24 cellular contexts compared by ENCODE assay signal in genomic region chr7:26704036-26704435, GRCh38.
DNase-seq lines count a peak whose midpoint lies in the region; TF ChIP-seq lines count a peak whose summit lies in the region.
"Had no signal": no experiment of that assay in that cellular context is flagged by ENCODE, and none has a peak within 500 bp of the region (broad histone marks: within the 10 kb centered on the region; RNA-seq: fewer than 3 reads in every experiment).

No MANE protein-coding gene starts in this region.

- peak overlapping the region; percentile 76 for H3K27ac Mint-ChIP-seq in osteocyte (ENCODE audit: unreplicated experiment)
- H3K27ac Mint-ChIP-seq: CD4-positive, alpha-beta T cell; GM23338; H9; HFFc6 had no signal

- H3K27me3 ChIP-seq in esophagus muscularis mucosa (no peaks in the 10 kb centered on the region), Karpas-422 (ENCODE audit: low read length) (no peaks in the 10 kb centered on the region)
- H3K27me3 ChIP-seq: BLaER1 treated with 17β-estradiol and CSF1 and Interleukin-3, amounts not matched to agents 10 nM and 100 nM had no signal

- no peak overlapping the region for H3K4me2 ChIP-seq in Karpas-422 (ENCODE audit: low read depth, low read length, poor library complexity, severe bottlenecking)
- H3K4me2 ChIP-seq: BLaER1 treated with 17β-estradiol and CSF1 and Interleukin-3, amounts not matched to agents 10 nM and 100 nM; GM23338 had no signal

- no peak overlapping the region for H3K9ac ChIP-seq in Karpas-422 (ENCODE audit: low read length)
- H3K9ac ChIP-seq: BLaER1 treated with 17β-estradiol and CSF1 and Interleukin-3, amounts not matched to agents 10 nM and 100 nM had no signal

- POLR2A ChIA-PET in HEK293 (lab: Yijun Ruan, JAX): no interaction called here

- TF ChIP-seq CTCF in HEK293 (tag by site-specific recombination; IDR thresholded peaks at IDR 0.05): no peak
- TF ChIP-seq CTCF in esophagus muscularis mucosa (IDR thresholded peaks at IDR 0.05): no peak
- no peak for TF ChIP-seq CTCF in osteocyte (IDR thresholded peaks at IDR 0.05)

- no peak for TF ChIP-seq POLR2A in esophagus muscularis mucosa (IDR thresholded peaks at IDR 0.05; ENCODE audit: low read depth)

- no peaks in the 10 kb centered on the region for H4K20me1 ChIP-seq in Karpas-422 (ENCODE audit: insufficient read depth, low read depth, low read length)
- H4K20me1 ChIP-seq: BLaER1 treated with 17β-estradiol and CSF1 and Interleukin-3, amounts not matched to agents 10 nM and 100 nM had no signal

- no peak overlapping the region for H3K4me3 Mint-ChIP-seq in osteocyte (ENCODE audit: unreplicated experiment)
- H3K4me3 Mint-ChIP-seq: CD14-positive monocyte; CD4-positive, alpha-beta T cell; CD8-positive, alpha-beta memory T cell; GM23338; H9 had no signal

- no peak for TF ChIP-seq EP300 in esophagus muscularis mucosa (IDR thresholded peaks at IDR 0.05)

- H3K4me3 ChIP-seq in HEK293 (ENCODE audit: low read depth, low read length): no peak overlapping the region
- no peak overlapping the region for H3K4me3 ChIP-seq in esophagus muscularis mucosa
- no peak overlapping the region for H3K4me3 ChIP-seq in Karpas-422 (ENCODE audit: low read length)
- H3K4me3 ChIP-seq: A549; BLaER1 treated with 17β-estradiol and CSF1 and Interleukin-3, amounts not matched to agents 10 nM and 100 nM; GM12878; GM23338 had no signal

- no peaks in the 10 kb centered on the region for H3K9me3 Mint-ChIP-seq in osteocyte (ENCODE audit: unreplicated experiment)
- H3K9me3 Mint-ChIP-seq: CD14-positive monocyte; CD4-positive, alpha-beta T cell; CD8-positive, alpha-beta memory T cell; GM23338; H9; HFFc6 had no signal

- DNase-seq in NCI-H69 (lab: John Stamatoyannopoulos, UW) (peak; percentile 62), esophagus muscularis mucosa (ENCODE audit: extremely low spot score) (no peak), osteocyte (ENCODE audit: extremely low spot score, unreplicated experiment) (no peak), NCI-H1930 (lab: John Stamatoyannopoulos, UW) (no peak), Karpas-422 (no peak)
- no peak for DNase-seq in effector CD4-positive, alpha-beta T cell
- DNase-seq: 8988T; ACHN; AML-193; BE2C; CD4-positive, alpha-beta T cell; CD8-positive, alpha-beta memory T cell; DMS 273 treated with DMSO at 0.1 percent for 48 hours; DMS79; EL; GDM1; H9; HFFc6 had no signal

- H3K27ac ChIP-seq in HEK293 (ENCODE audit: extremely low read depth, low read depth, low read length) (no peak overlapping the region), esophagus muscularis mucosa (replicated peaks in 1 of 4) (peak overlapping the region in 3 of 4 donors; percentile 16 to 40 (median 26)), Karpas-422 (ENCODE audit: low read length) (no peak overlapping the region)
- H3K27ac ChIP-seq: A549; BLaER1 treated with 17β-estradiol and CSF1 and Interleukin-3, amounts not matched to agents 10 nM and 100 nM had no signal

- no peaks in the 10 kb centered on the region for H3K79me2 ChIP-seq in Karpas-422 (ENCODE audit: low read length)

- H3K9me2 ChIP-seq in Karpas-422 (replicated peaks; ENCODE audit: insufficient read depth, low read length): no peaks in the 10 kb centered on the region

- WGBS in esophagus muscularis mucosa: 43% methylated on average over 1 of the region's 1 CpG

- H2AFZ ChIP-seq in Karpas-422 (ENCODE audit: low read length): no peak overlapping the region
- H2AFZ ChIP-seq: GM23338 had no signal

- peaks cover 44% of the 10 kb centered on the region for H3K4me1 Mint-ChIP-seq in osteocyte (ENCODE audit: unreplicated experiment)
- H3K4me1 Mint-ChIP-seq: CD8-positive, alpha-beta memory T cell; GM23338 had no signal

- peaks cover 6% of the 10 kb centered on the region for H3K27me3 Mint-ChIP-seq in osteocyte (ENCODE audit: unreplicated experiment)
- H3K27me3 Mint-ChIP-seq: CD8-positive, alpha-beta memory T cell had no signal

- no peaks in the 10 kb centered on the region for H3K36me3 ChIP-seq in HEK293 (ENCODE audit: control insufficient read depth in 2 of 2, insufficient read depth in 1 of 2, low read length in 2 of 2)
- H3K36me3 ChIP-seq in esophagus muscularis mucosa: no peaks in the 10 kb centered on the region
- H3K36me3 ChIP-seq in Karpas-422 (ENCODE audit: insufficient read depth, low read length): no peaks in the 10 kb centered on the region
- H3K36me3 ChIP-seq: BE2C; BLaER1 treated with 17β-estradiol and CSF1 and Interleukin-3, amounts not matched to agents 10 nM and 100 nM had no signal

- no peaks in the 10 kb centered on the region for H3K36me3 Mint-ChIP-seq in osteocyte (ENCODE audit: unreplicated experiment)

- CTCF ChIA-PET in HEK293 (lab: Yijun Ruan, JAX): interaction anchor here (0.7 to 1.1 kb wide), 2 partner anchors 22 to 625 kb away, joined by 3 read pairs; no protein-coding TSS in a partner anchor

- H3K9me3 ChIP-seq in HEK293 (ENCODE audit: control insufficient read depth, insufficient read depth, low read depth, low read length) (no peaks in the 10 kb centered on the region), esophagus muscularis mucosa (no peaks in the 10 kb centered on the region), Karpas-422 (ENCODE audit: low read length) (no peaks in the 10 kb centered on the region)
- H3K9me3 ChIP-seq: A549; BE2C; BLaER1 treated with 17β-estradiol and CSF1 and Interleukin-3, amounts not matched to agents 10 nM and 100 nM had no signal

- intact Hi-C loops in esophagus muscularis mucosa (cut with DNase I): no loop called here

- H3K4me1 ChIP-seq in HEK293 (ENCODE audit: control insufficient read depth, insufficient read depth, low read length) (peaks cover 9% of the 10 kb centered on the region), esophagus muscularis mucosa (peaks cover 3 to 37% (median 30%) of the 10 kb centered on the region in 4 donors), Karpas-422 (ENCODE audit: low read length) (no peaks in the 10 kb centered on the region)
- H3K4me1 ChIP-seq: BE2C had no signal

TF ChIP-seq in HEK293, 187 proteins besides CTCF, POLR2A, EP300 and RAD21:
- TF ChIP-seq ZNF354C (tag by site-specific recombination; IDR thresholded peaks at IDR 0.05; ENCODE audit: borderline replicate concordance, low read depth) (no peak), PRDM6 (tag by site-specific recombination; IDR thresholded peaks at IDR 0.05) (0 out of 2 replicates have a peak, but pooled peaks have one; percentile 15), ZBTB44 (tag by site-specific recombination; IDR thresholded peaks at IDR 0.05) (no peak)
TF ChIP-seq in HEK293: peak in this region for 1.

Comparison
In these comparisons a context has a peak if more than half of its experiments do, and no peak if none do; other contexts are left out.
1. H3K27ac ChIP-seq: peak in esophagus muscularis mucosa (3 of 4); none in HEK293 (single experiment) and Karpas-422 (single experiment).